8 cellular contexts compared by ENCODE assay signal in genomic region chr19:3366761-3367571, GRCh38. TPM values are rescaled to one million over a fixed set of nuclear protein-coding genes. Genes with fewer than 3 reads are reported as not detected.
DNase-seq lines count a peak whose midpoint lies in the region; ATAC-seq and TF ChIP-seq lines count a peak whose summit lies in the region.

No MANE protein-coding gene starts in this region.

- H3K4me3 Mint-ChIP-seq in WTC11, result peak overlapping the region; percentile 53

- no peak for TF ChIP-seq CTCF in C4-2B (conservative IDR thresholded peaks at IDR 0.05)
- no peak for TF ChIP-seq CTCF in HEK293 (tag by site-specific recombination; IDR thresholded peaks at IDR 0.05)
- TF ChIP-seq CTCF in WTC11 (IDR thresholded peaks at IDR 0.05), result no peak
- TF ChIP-seq CTCF in fibroblast of villous mesenchyme (IDR thresholded peaks at IDR 0.05; ENCODE audit: insufficient read depth, low read depth, low read length), result no peak
- no peak for TF ChIP-seq CTCF in neutrophil (IDR thresholded peaks at IDR 0.05)

- no peak overlapping the region for H3K27ac Mint-ChIP-seq in WTC11

- CTCF ChIA-PET in HEK293 (lab: Yijun Ruan, JAX) (no interaction called here), WTC11 (lab: Charles Lee) (no interaction called here)

- POLR2A ChIA-PET in HEK293 (lab: Yijun Ruan, JAX) (interaction anchor here (0.6 kb wide), 1 partner anchor 10 kb away, joined by 4 read pairs; no protein-coding TSS in a partner anchor), WTC11 (lab: Charles Lee) (no interaction called here)

- H3K27me3 ChIP-seq in neutrophil, result no peaks in the 10 kb centered on the region

- H3K36me3 Mint-ChIP-seq in WTC11, result no peaks in the 10 kb centered on the region

- H3K9me3 ChIP-seq in HEK293 (ENCODE audit: control insufficient read depth, insufficient read depth, low read depth, low read length) (no peaks in the 10 kb centered on the region), neutrophil (no peaks in the 10 kb centered on the region)

- H3K27ac ChIP-seq in C4-2B, result peak overlapping the region; percentile 98
- H3K27ac ChIP-seq in HEK293 (ENCODE audit: extremely low read depth, low read depth, low read length), result peak overlapping the region; percentile 56; the same call in 1 of the 2 replicates
- H3K27ac ChIP-seq in neutrophil, result peak overlapping the region; percentile 96

- H3K4me3 ChIP-seq in HEK293 (ENCODE audit: low read depth, low read length) (peak overlapping the region; percentile 54), fibroblast of villous mesenchyme (ENCODE audit: low read depth, low read length) (peak overlapping the region; percentile 85), neutrophil (ENCODE audit: low read depth in 1 of 2, low read length in 1 of 2) (peak overlapping the region; percentile 88 to 89)

- no peaks in the 10 kb centered on the region; the same call in 1 of the 2 replicates for H3K4me1 ChIP-seq in HEK293 (ENCODE audit: control insufficient read depth, insufficient read depth, low read length)
- peaks cover 51 to 60% of the 10 kb centered on the region in 2 experiments for H3K4me1 ChIP-seq in neutrophil (ENCODE audit: control insufficient read depth in 1 of 2, insufficient read depth in 1 of 2, low read depth in 1 of 2, low read length in 1 of 2)

- H3K9me3 Mint-ChIP-seq in WTC11, result no peaks in the 10 kb centered on the region

- peaks cover 44% of the 10 kb centered on the region for H3K4me1 Mint-ChIP-seq in WTC11

- H3K36me3 ChIP-seq in HEK293 (ENCODE audit: control insufficient read depth in 2 of 2, insufficient read depth in 1 of 2, low read length in 2 of 2) (peaks cover 0 to 3% of the 10 kb centered on the region in 2 experiments; a peak in 1 of 3 replicates), neutrophil (no peaks in the 10 kb centered on the region)

- H3K27me3 Mint-ChIP-seq in WTC11 (ENCODE audit: low read depth), result peaks cover 95% of the 10 kb centered on the region

- DNase-seq in WTC11 (ENCODE audit: low spot score) (no peak), fibroblast of villous mesenchyme (ENCODE audit: low read depth) (no peak), NCI-H2107 treated with DMSO at 0.1 percent for 48 hours (lab: John Stamatoyannopoulos, UW; ENCODE audit: unreplicated experiment) (no peak), OCI-M2 (lab: John Stamatoyannopoulos, UW; ENCODE audit: unreplicated experiment) (no peak)

- ATAC-seq in WTC11 (peak; percentile 25), HG03439 (IDR thresholded peaks at IDR 0.05; ENCODE audit: unreplicated experiment) (no peak)

TF ChIP-seq in HEK293, 187 proteins besides CTCF, POLR2A, EP300 and RAD21 (continues in another document):
- 0 out of 2 replicates have a peak, but pooled peaks have one; percentile 37 for TF ChIP-seq ZSCAN30 (tag by site-specific recombination; IDR thresholded peaks at IDR 0.05)
- peak; percentile 28; the same call in 1 of the 2 replicates for TF ChIP-seq ZFP69B (tag by site-specific recombination; IDR thresholded peaks at IDR 0.05)
- TF ChIP-seq ZBTB8A (tag by site-specific recombination; IDR thresholded peaks at IDR 0.05), result peak; percentile 51; the same call in 1 of the 2 replicates
- TF ChIP-seq IKZF3 (tag by site-specific recombination; IDR thresholded peaks at IDR 0.05), result peak; percentile 51
- TF ChIP-seq ZNF596 (tag by site-specific recombination; IDR thresholded peaks at IDR 0.05), result no peak
- TF ChIP-seq ZNF792 (tag by site-specific recombination; IDR thresholded peaks at IDR 0.05), result no peak
- TF ChIP-seq ZNF600 (tag by site-specific recombination; IDR thresholded peaks at IDR 0.05), result no peak
- TF ChIP-seq ZNF398 (tag by site-specific recombination; IDR thresholded peaks at IDR 0.05), result peak; percentile 91
- TF ChIP-seq ZBTB7A (tag by site-specific recombination; IDR thresholded peaks at IDR 0.05; ENCODE audit: low read depth), result peak; percentile 37; the same call in 1 of the 2 replicates

TF ChIP-seq in WTC11, 78 proteins besides CTCF, POLR2A, EP300 and RAD21:
- peak; percentile 41; the same call in 1 of the 2 replicates for TF ChIP-seq USF2 (CRISPR knock-in tag; IDR thresholded peaks at IDR 0.05)
- peak; percentile 66 for TF ChIP-seq USF1 (CRISPR knock-in tag; IDR thresholded peaks at IDR 0.05)
- TF ChIP-seq PRDM15 (CRISPR knock-in tag; IDR thresholded peaks at IDR 0.05), result peak; percentile 74
- TF ChIP-seq MAX (CRISPR knock-in tag; IDR thresholded peaks at IDR 0.05), result no peak; the same call in 1 of the 2 replicates
TF ChIP-seq in WTC11: peak in this region for 3.

RNA-seq across cellular contexts. Expression of gene NFIC, which starts 0.6 kb away (rescaled TPM):
- total RNA-seq in WTC11 (2021) (3.5 to 4.4 TPM (median 4.0 TPM) in 3 replicates), fibroblast of villous mesenchyme (42.7 and 56.0 TPM in 2 replicates)
